10 cellular contexts compared by ENCODE assay signal in genomic region chr9:37968228-37968672, GRCh38.
DNase-seq lines count a peak whose midpoint lies in the region; ATAC-seq and TF ChIP-seq lines count a peak whose summit lies in the region.
"Had no signal": no experiment of that assay in that cellular context is flagged by ENCODE, and none has a peak within 500 bp of the region (broad histone marks: within the 10 kb centered on the region; RNA-seq: fewer than 3 reads in every experiment).

No MANE protein-coding gene starts in this region.

- H3K27ac ChIP-seq in mesenchymal stem cell (ENCODE audit: low read length, poor library complexity, severe bottlenecking) (peak overlapping the region; percentile 28), dorsolateral prefrontal cortex (peak overlapping the region in 16 of 59 donors; percentile 2 to 99 (median 92))
- H3K27ac ChIP-seq: BLaER1 had no signal

- H2BK12ac ChIP-seq in mesenchymal stem cell (ENCODE audit: low read length in 2 of 2), result no peak overlapping the region

- H3K36me3 ChIP-seq in mesenchymal stem cell (ENCODE audit: control insufficient read depth in 1 of 2, insufficient read depth in 2 of 2, low read depth in 1 of 2, low read length in 2 of 2), result peaks cover 11 to 60% of the 10 kb centered on the region in 2 experiments
- H3K36me3 ChIP-seq: BLaER1 had no signal

- H3K4me2 ChIP-seq in mesenchymal stem cell (ENCODE audit: low read length, poor library complexity, severe bottlenecking), result no peak overlapping the region
- H3K4me2 ChIP-seq: BLaER1 had no signal

- intact Hi-C loops in dorsolateral prefrontal cortex (cut with DNase I), result no loop called here

- H3K27me3 ChIP-seq in mesenchymal stem cell (ENCODE audit: control insufficient read depth in 1 of 2, insufficient read depth in 1 of 2, low read length in 2 of 2), result no peaks in the 10 kb centered on the region
- H3K27me3 ChIP-seq in dorsolateral prefrontal cortex, result no peaks in the 10 kb centered on the region
- H3K27me3 ChIP-seq: BLaER1 had no signal

- peak overlapping the region; percentile 84 for H2AK5ac ChIP-seq in mesenchymal stem cell (ENCODE audit: low read length, severe bottlenecking)

- DNase-seq in AG09319 (ENCODE audit: extremely low read depth, low read depth), result peak; percentile 15
- DNase-seq in NB4 (ENCODE audit: low read depth), result peak; percentile 41
- DNase-seq in dermis blood vessel endothelial cell, result peak; percentile 30
- DNase-seq in mesenchymal stem cell, result peak; percentile 71
- DNase-seq in GDM1 (lab: John Stamatoyannopoulos, UW), result no peak
- no peak for DNase-seq in dorsolateral prefrontal cortex
- DNase-seq in activated effector memory CD4-positive, alpha-beta T cell treated with anti-CD3 and anti-CD28 coated beads, Interleukin-2, amount 50 U/mL, for 16 hours, result no peak
- DNase-seq: NCI-H1436 had no signal

- no peak overlapping the region for H4K8ac ChIP-seq in mesenchymal stem cell (ENCODE audit: low read length)

- H2BK120ac ChIP-seq in mesenchymal stem cell (ENCODE audit: low read depth, low read length), result no peak overlapping the region

- no peak for TF ChIP-seq POLR2A in NB4 (IDR thresholded peaks at IDR 0.05; ENCODE audit: extremely low read depth, insufficient read length)

- TF ChIP-seq CTCF in AG09319 (IDR thresholded peaks at IDR 0.05; ENCODE audit: low read depth, low read length) (no peak), NB4 (IDR thresholded peaks at IDR 0.05; ENCODE audit: low read depth, low read length) (no peak), dorsolateral prefrontal cortex (IDR thresholded peaks at IDR 0.05 in 54 of 56, conservative IDR thresholded peaks at IDR 0.05 in 2 of 56; ENCODE audit: low read depth in 1 of 56, partially characterized antibody in 56 of 56) (no peak)

- H3K4me3 ChIP-seq in NB4 (ENCODE audit: low read depth, low read length) (no peak overlapping the region), mesenchymal stem cell (ENCODE audit: insufficient read depth in 1 of 2, low read depth in 1 of 2, low read length in 2 of 2) (no peak overlapping the region), dorsolateral prefrontal cortex (no peak overlapping the region)
- H3K4me3 ChIP-seq: BLaER1 had no signal

- H2BK15ac ChIP-seq in mesenchymal stem cell (ENCODE audit: low read depth, poor library complexity, severe bottlenecking), result no peak overlapping the region

- no peak overlapping the region for H3K4ac ChIP-seq in mesenchymal stem cell (ENCODE audit: low read depth in 1 of 2, low read length in 2 of 2)

- H3K79me1 ChIP-seq in mesenchymal stem cell (replicated peaks; ENCODE audit: low read length, poor library complexity, severe bottlenecking), result peaks cover 15% of the 10 kb centered on the region

- peak overlapping the region; percentile 37 for H3K9ac ChIP-seq in mesenchymal stem cell (ENCODE audit: low read length)
- H3K9ac ChIP-seq: BLaER1 had no signal

- peak overlapping the region; percentile 54 to 68 for H3K18ac ChIP-seq in mesenchymal stem cell (ENCODE audit: low read depth in 1 of 2, low read length in 2 of 2)

- no peak overlapping the region for H3K23ac ChIP-seq in mesenchymal stem cell (ENCODE audit: low read length in 2 of 2)

- WGBS in mesenchymal stem cell, result 73% methylated on average over 4 of the region's 4 CpGs

- H3K4me1 ChIP-seq in mesenchymal stem cell (ENCODE audit: control insufficient read depth, insufficient read depth, low read depth, low read length), result peaks cover 69% of the 10 kb centered on the region

- no peak overlapping the region for H3K14ac ChIP-seq in mesenchymal stem cell (ENCODE audit: low read length in 2 of 2)

- H2BK5ac ChIP-seq in mesenchymal stem cell (ENCODE audit: low read depth, low read length, poor library complexity, severe bottlenecking), result no peak overlapping the region

- H2AFZ ChIP-seq in mesenchymal stem cell (ENCODE audit: low read depth, low read length), result no peak overlapping the region

- no peaks in the 10 kb centered on the region for H3K9me3 ChIP-seq in mesenchymal stem cell (ENCODE audit: control insufficient read depth, low read length)
- H3K9me3 ChIP-seq: BLaER1 had no signal

- H4K91ac ChIP-seq in mesenchymal stem cell (ENCODE audit: low read length), result no peak overlapping the region

- no peak for ATAC-seq in GM18867 (IDR thresholded peaks at IDR 0.05; ENCODE audit: unreplicated experiment)

Comparison
In these comparisons a context has a peak if more than half of its experiments do, and no peak if none do; other contexts are left out.
1. DNase-seq: peak in AG09319 (single experiment), NB4 (single experiment), dermis blood vessel endothelial cell (single experiment) and mesenchymal stem cell (single experiment); none in GDM1 (single experiment), dorsolateral prefrontal cortex (0 of 10) and activated effector memory CD4-positive, alpha-beta T cell treated with anti-CD3 and anti-CD28 coated beads, Interleukin-2, amount 50 U/mL, for 16 hours (single experiment).